Comparison of ENCODE assay signal across 8 cellular contexts in the genomic region with DNA sequence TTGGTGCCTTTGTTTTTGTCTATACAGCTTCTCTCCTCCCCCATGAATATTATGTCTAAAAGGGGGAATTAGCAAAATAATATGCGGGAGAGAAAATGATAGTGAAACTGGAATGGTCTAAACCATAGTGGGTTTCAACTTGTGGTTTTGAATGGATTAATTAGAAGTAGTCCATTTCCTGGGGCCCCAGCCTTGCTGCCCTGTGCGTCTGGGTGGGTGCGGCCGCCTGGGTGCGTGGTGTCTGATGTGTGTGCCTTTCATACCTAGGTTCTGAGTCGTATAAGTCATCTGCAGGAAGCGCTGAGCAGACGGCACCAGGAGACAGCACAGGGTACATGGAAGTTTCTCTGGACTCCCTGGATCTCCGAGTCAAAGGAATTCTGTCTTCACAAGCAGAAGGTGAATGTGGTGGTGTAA.
DNase-seq lines count a peak whose midpoint lies in the region; ATAC-seq, FAIRE-seq and TF ChIP-seq lines count a peak whose summit lies in the region.

No MANE protein-coding gene starts in this region.

- no peaks in the 10 kb centered on the region for H4K20me1 ChIP-seq in OCI-LY7 (ENCODE audit: insufficient read depth, low read length)

- POLR2A ChIA-PET in OCI-LY7 (lab: Charles Lee) = no interaction called here

- peak overlapping the region; percentile 84 for H3K27ac Mint-ChIP-seq in activated naive CD8-positive, alpha-beta T cell treated with anti-CD3 and anti-CD28 coated beads, Interleukin-2, amount 50 U/mL, for 24 hours

- H3K27ac ChIP-seq in OCI-LY7 (ENCODE audit: low read depth, low read length, poor library complexity, severe bottlenecking) = no peak overlapping the region
- no peak overlapping the region for H3K27ac ChIP-seq in uterus

- H3K4me1 ChIP-seq in OCI-LY7 (ENCODE audit: insufficient read depth, low read length, poor library complexity, severe bottlenecking) (peaks cover 7% of the 10 kb centered on the region), uterus (no peaks in the 10 kb centered on the region)

- peak overlapping the region; percentile 11 for H3K4me3 Mint-ChIP-seq in activated naive CD8-positive, alpha-beta T cell treated with anti-CD3 and anti-CD28 coated beads, Interleukin-2, amount 50 U/mL, for 24 hours

- H2AFZ ChIP-seq in OCI-LY7 (ENCODE audit: low read length) = no peak overlapping the region

- peak; percentile 63; the same call in 1 of the 2 replicates for TF ChIP-seq POLR2A in GM12891 (IDR thresholded peaks at IDR 0.05; ENCODE audit: low read depth, low read length)
- no peak for TF ChIP-seq POLR2A in uterus (IDR thresholded peaks at IDR 0.05)

- peaks cover 100% of the 10 kb centered on the region for H3K36me3 ChIP-seq in OCI-LY7 (ENCODE audit: insufficient read depth, low read length)
- no peaks in the 10 kb centered on the region for H3K36me3 ChIP-seq in uterus

- H3K4me2 ChIP-seq in OCI-LY7 (ENCODE audit: low read length) = no peak overlapping the region

- TF ChIP-seq CTCF in OCI-LY7 (conservative IDR thresholded peaks at IDR 0.05; ENCODE audit: low read length) = no peak
- no peak for TF ChIP-seq CTCF in uterus (IDR thresholded peaks at IDR 0.05)

- DNase-seq in GM12891 (ENCODE audit: insufficient read length, low spot score) (no peak), LoVo (ENCODE audit: low spot score) (peak; percentile 15), renal cortical epithelial cell (ENCODE audit: low read depth) (peak; percentile 63), OCI-LY7 (ENCODE audit: low spot score) (no peak), uterus (no peak)
- DNase-seq in activated naive CD8-positive, alpha-beta T cell treated with anti-CD3 and anti-CD28 coated beads, Interleukin-2, amount 50 U/mL, for 24 hours = peak; percentile 51

- H3K27me3 ChIP-seq in uterus = no peaks in the 10 kb centered on the region

- H3K36me3 Mint-ChIP-seq in activated naive CD8-positive, alpha-beta T cell treated with anti-CD3 and anti-CD28 coated beads, Interleukin-2, amount 50 U/mL, for 24 hours (ENCODE audit: low read depth) = peaks cover 69% of the 10 kb centered on the region

- peaks cover 55% of the 10 kb centered on the region for H3K4me1 Mint-ChIP-seq in activated naive CD8-positive, alpha-beta T cell treated with anti-CD3 and anti-CD28 coated beads, Interleukin-2, amount 50 U/mL, for 24 hours

- H3K27me3 Mint-ChIP-seq in activated naive CD8-positive, alpha-beta T cell treated with anti-CD3 and anti-CD28 coated beads, Interleukin-2, amount 50 U/mL, for 24 hours = no peaks in the 10 kb centered on the region

- H3K4me3 ChIP-seq in OCI-LY7 (ENCODE audit: low read depth, low read length, poor library complexity, severe bottlenecking) (no peak overlapping the region), uterus (no peak overlapping the region)

- peaks cover 11% of the 10 kb centered on the region; the same call in 1 of the 2 replicates for H3K79me2 ChIP-seq in OCI-LY7 (ENCODE audit: insufficient read depth, low read depth, low read length)

- no peaks in the 10 kb centered on the region for H3K9me2 ChIP-seq in OCI-LY7 (ENCODE audit: insufficient read depth, low read length)

- FAIRE-seq in GM12891 (lab: Jason Lieb, UNC) = peak; percentile 72

- intact Hi-C loops in OCI-LY7 (cut with micrococcal nuclease; ENCODE audit: unreplicated experiment) = no loop called here
- intact Hi-C loops in uterus (cut with DNase I; ENCODE audit: low total_unique reads) = no loop called here

- no peaks in the 10 kb centered on the region for H3K9me3 Mint-ChIP-seq in activated naive CD8-positive, alpha-beta T cell treated with anti-CD3 and anti-CD28 coated beads, Interleukin-2, amount 50 U/mL, for 24 hours

- H3K9me3 ChIP-seq in OCI-LY7 (ENCODE audit: low read length) (no peaks in the 10 kb centered on the region; the same call in 1 of the 2 replicates), uterus (no peaks in the 10 kb centered on the region)

- BruUV-seq in OCI-LY7 (replicated peaks; lab: Mats Ljungman, UMichigan) = no TSS peak

- ATAC-seq in activated naive CD8-positive, alpha-beta T cell treated with anti-CD3 and anti-CD28 coated beads, Interleukin-2, amount 50 U/mL, for 24 hours = peak; percentile 77
- no peak for ATAC-seq in GM19463 (IDR thresholded peaks at IDR 0.05; ENCODE audit: unreplicated experiment)
- no peak for ATAC-seq in HG02623 (IDR thresholded peaks at IDR 0.05; ENCODE audit: unreplicated experiment)

- CTCF ChIA-PET in OCI-LY7 (lab: Charles Lee; ENCODE audit: unreplicated experiment) = no interaction called here

TF ChIP-seq in GM12891, 5 proteins besides CTCF, POLR2A, EP300 and RAD21:
- TF ChIP-seq SPI1 (IDR thresholded peaks at IDR 0.05; ENCODE audit: low read depth, low read length) (no peak), TAF1 (IDR thresholded peaks at IDR 0.05; ENCODE audit: low read depth, low read length) (0 out of 2 replicates have a peak, but pooled peaks have one; percentile 24), POLR2AphosphoS5 (IDR thresholded peaks at IDR 0.05; ENCODE audit: low read depth, low read length) (peak; percentile 77; the same call in 1 of the 2 replicates), POU2F2 (IDR thresholded peaks at IDR 0.05; ENCODE audit: low read depth, low read length) (peak; percentile 78; the same call in 1 of the 2 replicates), PAX5 (IDR thresholded peaks at IDR 0.05; ENCODE audit: insufficient read depth, low read length, severe bottlenecking) (peak; percentile 27)

Comparison
In these comparisons a context has a peak if more than half of its experiments do, and no peak if none do; other contexts are left out.
1. DNase-seq: peak in LoVo (single experiment), activated naive CD8-positive, alpha-beta T cell treated with anti-CD3 and anti-CD28 coated beads, Interleukin-2, amount 50 U/mL, for 24 hours (single experiment) and renal cortical epithelial cell (single experiment); none in GM12891 (single experiment), OCI-LY7 (single experiment) and uterus (0 of 2).